Comparison of ENCODE assay signal across 14 cellular contexts in genomic region chr2:3463156-3463835, GRCh38. TPM values are rescaled to one million over a fixed set of nuclear protein-coding genes. Genes with fewer than 3 reads are reported as not detected.
DNase-seq lines count a peak whose midpoint lies in the region; ATAC-seq and TF ChIP-seq lines count a peak whose summit lies in the region.
"Had no signal": no experiment of that assay in that cellular context is flagged by ENCODE, and none has a peak within 500 bp of the region (broad histone marks: within the 10 kb centered on the region; RNA-seq: fewer than 3 reads in every experiment).

No MANE protein-coding gene starts in this region.

- peaks cover 28% of the 10 kb centered on the region for H3K4me1 Mint-ChIP-seq in GM23338
- peaks cover 26% of the 10 kb centered on the region for H3K4me1 Mint-ChIP-seq in WTC11
- H3K4me1 Mint-ChIP-seq in memory B cell, result peaks cover 9% of the 10 kb centered on the region

- WGBS in body of pancreas, 2 donors, result 87 to 90% methylated on average over 23 to 25 of the region's 25 CpGs

- H3K36me3 Mint-ChIP-seq in GM23338 (ENCODE audit: low read depth) (peaks cover 18% of the 10 kb centered on the region), WTC11 (peaks cover 10% of the 10 kb centered on the region), memory B cell (peaks cover 15% of the 10 kb centered on the region)

- DNase-seq in GM23338 (ENCODE audit: low spot score) (no peak), WTC11 (ENCODE audit: low spot score) (no peak), memory B cell (ENCODE audit: low spot score in 2 of 2) (no peak), NCI-H2171 treated with DMSO at 0.1 percent for 48 hours (lab: John Stamatoyannopoulos, UW) (no peak), body of pancreas (no peak)
- DNase-seq: DMS 273 treated with DMSO at 0.1 percent for 48 hours, NCI-H1436 treated with DMSO at 0.1 percent for 48 hours, NCI-H2081, NCI-H226, NCI-H526, SHP77 treated with DMSO at 0.1 percent for 48 hours had no signal

- H3K27me3 ChIP-seq in BLaER1, result peaks cover 31% of the 10 kb centered on the region; the same call in 1 of the 2 replicates
- H3K27me3 ChIP-seq in GM23338 (ENCODE audit: insufficient read depth), result no peaks in the 10 kb centered on the region
- H3K27me3 ChIP-seq in body of pancreas, result no peaks in the 10 kb centered on the region

- no peak overlapping the region for H3K4me3 ChIP-seq in BLaER1
- no peak overlapping the region for H3K4me3 ChIP-seq in GM23338
- H3K4me3 ChIP-seq in body of pancreas, result no peak overlapping the region

- CTCF ChIA-PET in WTC11 (lab: Charles Lee), result interaction anchor here (1.0 to 5.1 kb wide), 5 partner anchors 10 to 40 kb away, joined by 3 to 30 read pairs (median 5); no protein-coding TSS in a partner anchor

- no peaks in the 10 kb centered on the region for H3F3A ChIP-seq in GM23338 (replicated peaks; ENCODE audit: low read depth)

- H3K36me3 ChIP-seq in BLaER1 (peaks cover 50% of the 10 kb centered on the region), GM23338 (ENCODE audit: insufficient read depth) (no peaks in the 10 kb centered on the region), body of pancreas (replicated peaks in 1 of 2; ENCODE audit: insufficient read depth in 1 of 2, low read depth in 2 of 2) (peaks cover 5 to 20% of the 10 kb centered on the region in 2 donors)

- H3K27ac Mint-ChIP-seq in GM23338 (peak overlapping the region; percentile 20), WTC11 (peak overlapping the region; percentile 32; the same call in 1 of the 2 replicates), memory B cell (peak overlapping the region; percentile 47)

- H3K9ac ChIP-seq in BLaER1, result peak overlapping the region; percentile 54

- no peaks in the 10 kb centered on the region for H3K9me2 ChIP-seq in GM23338 (ENCODE audit: insufficient read depth)

- H3K27ac ChIP-seq in BLaER1, result peak overlapping the region; percentile 73
- 0 out of 2 replicates have a peak overlapping the region, but pooled peaks have one; percentile 15 for H3K27ac ChIP-seq in GM23338 (ENCODE audit: low read depth)
- H3K27ac ChIP-seq in body of pancreas, result no peak overlapping the region

- H4K20me1 ChIP-seq in BLaER1, result peaks cover 18% of the 10 kb centered on the region
- H4K20me1 ChIP-seq in GM23338 (replicated peaks; ENCODE audit: insufficient read depth), result no peaks in the 10 kb centered on the region

- TF ChIP-seq POLR2A in body of pancreas (IDR thresholded peaks at IDR 0.05), result no peak

- ATAC-seq in GM23338, result no peak
- ATAC-seq in WTC11, result no peak
- no peak for ATAC-seq in memory B cell (ENCODE audit: low read depth)
- no peak for ATAC-seq in body of pancreas
- ATAC-seq in HG02852 (IDR thresholded peaks at IDR 0.05; ENCODE audit: unreplicated experiment), result no peak
- ATAC-seq in GM19328 (IDR thresholded peaks at IDR 0.05; ENCODE audit: unreplicated experiment), result no peak

- POLR2A ChIA-PET in WTC11 (lab: Charles Lee), result no interaction called here

- intact Hi-C loops in body of pancreas (cut with DNase I), result no loop called here

- H3K9me3 Mint-ChIP-seq in GM23338 (no peaks in the 10 kb centered on the region), WTC11 (no peaks in the 10 kb centered on the region), memory B cell (no peaks in the 10 kb centered on the region)

- no peak overlapping the region for H3K4me3 Mint-ChIP-seq in GM23338
- no peak overlapping the region for H3K4me3 Mint-ChIP-seq in WTC11
- H3K4me3 Mint-ChIP-seq in memory B cell, result no peak overlapping the region

- H3K9me3 ChIP-seq in BLaER1 (no peaks in the 10 kb centered on the region), body of pancreas (no peaks in the 10 kb centered on the region)

- H3K4me1 ChIP-seq in BLaER1 (peaks cover 64% of the 10 kb centered on the region), GM23338 (ENCODE audit: insufficient read depth) (no peaks in the 10 kb centered on the region), body of pancreas (peaks cover 6% of the 10 kb centered on the region)

- TF ChIP-seq CTCF in GM23338 (conservative IDR thresholded peaks at IDR 0.05; ENCODE audit: low read depth in 2 of 2) (no peak), WTC11 (IDR thresholded peaks at IDR 0.05) (no peak), body of pancreas (IDR thresholded peaks at IDR 0.05) (no peak)

- no peaks in the 10 kb centered on the region for H3K79me2 ChIP-seq in GM23338 (replicated peaks; ENCODE audit: insufficient read depth)

- H3K27me3 Mint-ChIP-seq in GM23338 (ENCODE audit: insufficient read depth, low read depth, poor library complexity), result peaks cover 10% of the 10 kb centered on the region
- H3K27me3 Mint-ChIP-seq in WTC11 (ENCODE audit: low read depth), result no peaks in the 10 kb centered on the region; the same call in 1 of the 2 replicates
- H3K27me3 Mint-ChIP-seq in memory B cell, result no peaks in the 10 kb centered on the region

- peak overlapping the region; percentile 95 for H3K4me2 ChIP-seq in BLaER1
- peak overlapping the region; percentile 32; the same call in 1 of the 2 replicates for H3K4me2 ChIP-seq in GM23338

- no peak overlapping the region for H2AFZ ChIP-seq in GM23338

TF ChIP-seq in GM23338, 12 proteins besides CTCF, POLR2A, EP300 and RAD21:
- TF ChIP-seq, protein P1, sequence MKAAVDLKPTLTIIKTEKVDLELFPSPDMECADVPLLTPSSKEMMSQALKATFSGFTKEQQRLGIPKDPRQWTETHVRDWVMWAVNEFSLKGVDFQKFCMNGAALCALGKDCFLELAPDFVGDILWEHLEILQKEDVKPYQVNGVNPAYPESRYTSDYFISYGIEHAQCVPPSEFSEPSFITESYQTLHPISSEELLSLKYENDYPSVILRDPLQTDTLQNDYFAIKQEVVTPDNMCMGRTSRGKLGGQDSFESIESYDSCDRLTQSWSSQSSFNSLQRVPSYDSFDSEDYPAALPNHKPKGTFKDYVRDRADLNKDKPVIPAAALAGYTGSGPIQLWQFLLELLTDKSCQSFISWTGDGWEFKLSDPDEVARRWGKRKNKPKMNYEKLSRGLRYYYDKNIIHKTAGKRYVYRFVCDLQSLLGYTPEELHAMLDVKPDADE (IDR thresholded peaks at IDR 0.05), result no peak
TF ChIP-seq in GM23338: peak in this region for 0.

TF ChIP-seq in WTC11, 78 proteins besides CTCF, POLR2A, EP300 and RAD21:
- TF ChIP-seq, protein P2, sequence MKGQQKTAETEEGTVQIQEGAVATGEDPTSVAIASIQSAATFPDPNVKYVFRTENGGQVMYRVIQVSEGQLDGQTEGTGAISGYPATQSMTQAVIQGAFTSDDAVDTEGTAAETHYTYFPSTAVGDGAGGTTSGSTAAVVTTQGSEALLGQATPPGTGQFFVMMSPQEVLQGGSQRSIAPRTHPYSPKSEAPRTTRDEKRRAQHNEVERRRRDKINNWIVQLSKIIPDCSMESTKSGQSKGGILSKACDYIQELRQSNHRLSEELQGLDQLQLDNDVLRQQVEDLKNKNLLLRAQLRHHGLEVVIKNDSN (CRISPR knock-in tag; IDR thresholded peaks at IDR 0.05), result no peak
- no peak for TF ChIP-seq HMGA2 (CRISPR knock-in tag; IDR thresholded peaks at IDR 0.05)
- TF ChIP-seq TP53 (CRISPR knock-in tag; IDR thresholded peaks at IDR 0.05), result no peak
- no peak for TF ChIP-seq RELA (CRISPR knock-in tag; IDR thresholded peaks at IDR 0.05; ENCODE audit: borderline replicate concordance)
TF ChIP-seq in WTC11: peak in this region for 0.

RNA-seq across cellular contexts. Expression of gene ADI1, which starts 56.0 kb away (rescaled TPM):
- total RNA-seq in GM23338 (2014; rRNA removed; shearing (Covaris generic)), result 16.3 and 17.3 TPM in 2 replicates
- 31.9 and 34.1 TPM in 2 replicates for polyA plus RNA-seq in GM23338 (2016; fragmentation: Nextera tagmentation; extraction: Ambion mirVana)
- 20.1 to 21.4 TPM (median 20.1 TPM) in 3 replicates for total RNA-seq in WTC11 (2021)
- 10 to 100 TPM; 18.8 to 22.3 TPM for total RNA-seq in body of pancreas

Comparison
In these comparisons a context has a peak if more than half of its experiments do, and no peak if none do; other contexts are left out.
1. H3K27ac ChIP-seq: peak in BLaER1 (single experiment) and GM23338 (single experiment); none in body of pancreas (0 of 4).
2. Peak in every context shown above with its lines, with median percentiles within 50 percentile points of each other: H3K27ac Mint-ChIP-seq.